8 cellular contexts compared by ENCODE assay signal in the genomic region with DNA sequence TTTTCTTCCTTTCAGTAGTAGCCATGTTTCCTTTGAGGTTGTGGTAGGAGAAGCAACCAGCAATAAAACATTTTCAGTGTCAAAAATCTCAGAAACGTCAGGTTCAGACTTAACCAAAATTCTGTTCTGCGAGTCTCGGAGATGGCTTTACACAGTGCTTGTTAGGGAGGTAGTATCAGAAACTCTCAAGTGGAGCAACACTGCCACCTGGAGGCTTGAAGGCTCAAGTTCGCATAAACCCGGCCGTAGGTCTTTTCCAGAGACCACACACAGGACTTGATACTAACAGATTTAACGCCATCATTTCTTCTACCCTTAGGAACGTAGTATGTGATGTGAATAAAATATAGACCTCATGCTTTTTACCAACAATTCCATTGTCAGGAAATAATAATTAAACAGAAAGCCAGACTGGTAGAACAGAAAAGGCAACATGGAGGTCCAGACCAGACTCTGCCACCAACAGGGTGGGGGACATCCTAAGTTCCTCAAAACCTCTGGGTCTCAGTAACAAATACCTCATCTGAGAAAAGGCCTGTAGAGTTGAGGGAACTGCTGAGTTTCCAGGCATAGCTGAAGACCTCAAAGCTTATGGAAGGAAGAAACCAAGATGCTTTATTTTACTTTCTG. TPM values are rescaled to one million over a fixed set of nuclear protein-coding genes. Genes with fewer than 3 reads are reported as not detected.
A peak's percentile ranks its signal among the peaks of the same experiment; 100 is the strongest.
DNase-seq lines count a peak whose midpoint lies in the region; ATAC-seq lines count a peak whose summit lies in the region.

No MANE protein-coding gene starts in this region.

- H3K4me2 ChIP-seq in mesendoderm (ENCODE audit: low read length), result no peak overlapping the region

- H3K36me3 Mint-ChIP-seq in CD4-positive, alpha-beta memory T cell, result peaks cover 60 to 84% of the 10 kb centered on the region in 2 donors
- H3K36me3 Mint-ChIP-seq in activated CD4-positive, alpha-beta memory T cell treated with anti-CD3 and anti-CD28 coated beads for 36 hours, result peaks cover 81% of the 10 kb centered on the region

- H3K4me1 ChIP-seq in CD4-positive, alpha-beta memory T cell (ENCODE audit: insufficient read depth, low read length), result peaks cover 81% of the 10 kb centered on the region
- H3K4me1 ChIP-seq in mesendoderm (ENCODE audit: control insufficient read depth, low read depth, low read length), result no peaks in the 10 kb centered on the region

- H3K56ac ChIP-seq in mesendoderm (ENCODE audit: low read length), result no peak overlapping the region

- no peak overlapping the region for H2BK120ac ChIP-seq in mesendoderm (ENCODE audit: low read depth, low read length)

- no peak overlapping the region for H4K8ac ChIP-seq in mesendoderm (ENCODE audit: low read depth, low read length)

- WGBS in mesendoderm (ENCODE audit: extremely low coverage, insufficient coverage, low lambda C conversion rate), result no CpG with 5 or more reads among the region's 8 CpGs

- H3K27ac ChIP-seq in CD4-positive, alpha-beta memory T cell (ENCODE audit: low read depth, low read length), result peak overlapping the region; percentile 59
- H3K27ac ChIP-seq in mesendoderm (ENCODE audit: low read depth, low read length), result no peak overlapping the region

- H3K9me3 ChIP-seq in CD4-positive, alpha-beta memory T cell (ENCODE audit: control insufficient read depth in 1 of 2, low read length in 2 of 2), result no peaks in the 10 kb centered on the region

- no peak overlapping the region for H3K9ac ChIP-seq in mesendoderm (ENCODE audit: low read length)

- no peak overlapping the region for H2BK15ac ChIP-seq in mesendoderm (replicated peaks; ENCODE audit: low read depth)

- no peak overlapping the region for H4K5ac ChIP-seq in mesendoderm (ENCODE audit: low read length)

- peak overlapping the region in 1 of 2 donors; percentile 46 for H3K4me3 ChIP-seq in CD4-positive, alpha-beta memory T cell (ENCODE audit: low read length in 2 of 2)
- H3K4me3 ChIP-seq in mesendoderm (ENCODE audit: low read length), result no peak overlapping the region

- peak overlapping the region; percentile 92 to 100 (median 99) for H3K4me3 Mint-ChIP-seq in CD4-positive, alpha-beta memory T cell
- H3K4me3 Mint-ChIP-seq in activated CD4-positive, alpha-beta memory T cell treated with anti-CD3 and anti-CD28 coated beads for 36 hours, result peak overlapping the region; percentile 93

- H3K36me3 ChIP-seq in CD4-positive, alpha-beta memory T cell (ENCODE audit: insufficient read depth, low read length), result peaks cover 18% of the 10 kb centered on the region
- no peaks in the 10 kb centered on the region for H3K36me3 ChIP-seq in mesendoderm (ENCODE audit: control insufficient read depth, insufficient read depth, low read length)

- POLR2A ChIA-PET in CD4-positive, alpha-beta memory T cell (lab: Charles Lee; ENCODE audit: partially characterized antibody), result interaction anchor here (1.0 to 1.6 kb wide), 2 partner anchors 8 to 278 kb away, joined by 3 to 10 read pairs; a partner anchor contains a TSS
- POLR2A ChIA-PET in activated CD4-positive, alpha-beta memory T cell treated with anti-CD3 and anti-CD28 coated beads for 36 hours (lab: Charles Lee), result interaction anchor here (1.2 to 2.0 kb wide), 4 partner anchors 8 to 304 kb away, joined by 3 to 11 read pairs (median 6); a partner anchor contains a TSS

- intact Hi-C loops in CD4-positive, alpha-beta memory T cell (cut with micrococcal nuclease), result loop anchor here (1.0 to 2.0 kb wide), 11 partner anchors 48 to 1109 kb away; a partner anchor contains a TSS
- intact Hi-C loops in activated CD4-positive, alpha-beta memory T cell treated with anti-CD3 and anti-CD28 coated beads for 36 hours (cut with micrococcal nuclease), result loop anchor here (1.0 to 5.0 kb wide), 14 partner anchors 13 to 739 kb away; a partner anchor contains a TSS

- peaks cover 51 to 89% (median 73%) of the 10 kb centered on the region in 4 donors for H3K4me1 Mint-ChIP-seq in CD4-positive, alpha-beta memory T cell
- H3K4me1 Mint-ChIP-seq in activated CD4-positive, alpha-beta memory T cell treated with anti-CD3 and anti-CD28 coated beads for 36 hours (ENCODE audit: low read depth), result peaks cover 65% of the 10 kb centered on the region

- no peak overlapping the region for H3K23ac ChIP-seq in mesendoderm (ENCODE audit: low read length)

- CTCF ChIA-PET in CD4-positive, alpha-beta memory T cell (lab: Charles Lee; ENCODE audit: partially characterized antibody), result interaction anchor here (0.7 to 3.7 kb wide), 24 partner anchors 8 to 974 kb away, joined by 3 to 24 read pairs (median 4); a partner anchor contains a TSS
- CTCF ChIA-PET in activated CD4-positive, alpha-beta memory T cell treated with anti-CD3 and anti-CD28 coated beads for 36 hours (lab: Charles Lee), result interaction anchor here (0.7 to 2.6 kb wide), 16 partner anchors 9 to 974 kb away, joined by 3 to 18 read pairs (median 4); a partner anchor contains a TSS

- H3K27me3 ChIP-seq in CD4-positive, alpha-beta memory T cell (ENCODE audit: insufficient read depth, low read length), result no peaks in the 10 kb centered on the region
- H3K27me3 ChIP-seq in mesendoderm (ENCODE audit: insufficient read depth, low read length, poor library complexity), result no peaks in the 10 kb centered on the region

- H3K18ac ChIP-seq in mesendoderm (ENCODE audit: low read length), result no peak overlapping the region

- H2BK5ac ChIP-seq in mesendoderm (ENCODE audit: low read length), result no peak overlapping the region

- peak overlapping the region; percentile 91 to 98 (median 95) for H3K27ac Mint-ChIP-seq in CD4-positive, alpha-beta memory T cell
- H3K27ac Mint-ChIP-seq in activated CD4-positive, alpha-beta memory T cell treated with anti-CD3 and anti-CD28 coated beads for 36 hours, result peak overlapping the region; percentile 97

- H3K27me3 Mint-ChIP-seq in CD4-positive, alpha-beta memory T cell, result no peaks in the 10 kb centered on the region
- H3K27me3 Mint-ChIP-seq in activated CD4-positive, alpha-beta memory T cell treated with anti-CD3 and anti-CD28 coated beads for 36 hours, result no peaks in the 10 kb centered on the region

- H3K79me2 ChIP-seq in mesendoderm (ENCODE audit: control insufficient read depth, insufficient read depth, low read length), result no peaks in the 10 kb centered on the region

- H3K9me3 Mint-ChIP-seq in CD4-positive, alpha-beta memory T cell, result no peaks in the 10 kb centered on the region
- H3K9me3 Mint-ChIP-seq in activated CD4-positive, alpha-beta memory T cell treated with anti-CD3 and anti-CD28 coated beads for 36 hours, result no peaks in the 10 kb centered on the region

- no peak overlapping the region for H3K4ac ChIP-seq in mesendoderm (ENCODE audit: low read depth, low read length)

- H3K79me1 ChIP-seq in mesendoderm (ENCODE audit: low read length), result no peaks in the 10 kb centered on the region

- no peak overlapping the region for H2AK5ac ChIP-seq in mesendoderm (ENCODE audit: low read length)

- ATAC-seq in GM19438 (IDR thresholded peaks at IDR 0.05; ENCODE audit: low read depth, unreplicated experiment) (peak; percentile 93), HG03558 (IDR thresholded peaks at IDR 0.05; ENCODE audit: extremely low read depth, unreplicated experiment) (peak; percentile 73)

- peak; percentile 81 to 88 (median 84) for DNase-seq in CD4-positive, alpha-beta memory T cell
- DNase-seq in NCI-H748 treated with DMSO at 0.1 percent for 48 hours (lab: John Stamatoyannopoulos, UW), result peak; percentile 96
- peak; percentile 91 for DNase-seq in activated CD4-positive, alpha-beta memory T cell treated with anti-CD3 and anti-CD28 coated beads for 36 hours
- DNase-seq in effector CD4-positive, alpha-beta T cell, result peak; percentile 84
- peak; percentile 87 for DNase-seq in mesendoderm
- DNase-seq in stimulated activated CD8-positive, alpha-beta memory T cell treated with anti-CD3 and anti-CD28 coated beads, Interleukin-15, amount 100 ng/mL, for 4 hours (ENCODE audit: low read depth in 2 of 2), result peak; percentile 55 to 78

RNA-seq across cellular contexts. Expression of a gene that starts 8.5 kb away (rescaled TPM):
- 10 to 100 TPM; 59.3 to 64.9 TPM for total RNA-seq in CD4-positive, alpha-beta memory T cell
- 100 to 1,000 TPM in 1 of 2 donors, 10 to 100 TPM in 1; 62.7 to 106 TPM for polyA plus RNA-seq in CD4-positive, alpha-beta memory T cell
- total RNA-seq in activated CD4-positive, alpha-beta memory T cell treated with anti-CD3 and anti-CD28 coated beads for 36 hours, result 10 to 100 TPM; 53.7 to 59.9 TPM
- polyA plus RNA-seq in mesendoderm (2013, experiment 1 of 2), result 3.7 TPM
- 3.9 TPM for polyA plus RNA-seq in mesendoderm (2013, experiment 2 of 2)
